10 cellular contexts compared by ENCODE assay signal in the genomic region with DNA sequence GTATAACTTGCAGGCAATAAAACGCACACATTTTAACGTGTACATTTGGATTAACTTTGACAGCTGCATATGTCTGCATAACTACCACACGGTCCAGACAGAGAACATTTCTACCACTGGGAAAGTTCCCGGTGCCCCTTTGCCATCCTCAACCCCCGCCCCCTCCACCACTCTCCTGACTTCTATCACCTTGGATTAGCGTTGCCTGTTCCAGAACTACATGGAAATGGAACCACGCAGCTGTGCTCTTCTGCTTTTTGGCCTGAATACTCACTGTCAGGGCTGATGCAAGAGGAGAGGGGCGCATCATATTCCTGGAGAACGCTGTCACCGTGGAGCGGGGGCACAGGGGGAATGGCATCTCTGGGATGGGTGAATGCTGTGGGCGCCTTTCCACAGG.
DNase-seq lines count a peak whose midpoint lies in the region; ATAC-seq and TF ChIP-seq lines count a peak whose summit lies in the region.
"Had no signal": no experiment of that assay in that cellular context is flagged by ENCODE, and none has a peak within 500 bp of the region (broad histone marks: within the 10 kb centered on the region; RNA-seq: fewer than 3 reads in every experiment).

No MANE protein-coding gene starts in this region.

- CTCF ChIA-PET in Calu3 (lab: Charles Lee), result no interaction called here

- DNase-seq in hepatic stellate cell (ENCODE audit: low spot score), result peak; percentile 34
- peak; percentile 28 for DNase-seq in skeletal muscle cell (ENCODE audit: low read depth)
- no peak for DNase-seq in Calu3
- no peak for DNase-seq in activated T-helper 2 cell treated with anti-CD3 and anti-CD28 coated beads, Interferon-gamma antibody, Interleukin-2, Interleukin-4, amounts not matched to agents 10 μg/mL and 5 μg/mL and 100 μg/mL, durations not matched to agents 14 hours and 24 hours and 36 hours (ENCODE audit: low spot score)
- no peak for DNase-seq in AG20443 (ENCODE audit: low spot score)
- DNase-seq: H7 had no signal

- H3K4me3 ChIP-seq in skeletal muscle cell (ENCODE audit: low read depth, low read length), result no peak overlapping the region

- H3K27ac ChIP-seq in C4-2B, result peak overlapping the region; percentile 32

- TF ChIP-seq CTCF in C4-2B (conservative IDR thresholded peaks at IDR 0.05), result no peak
- TF ChIP-seq CTCF in Calu3 (IDR thresholded peaks at IDR 0.05; ENCODE audit: unreplicated experiment), result no peak

- BruUV-seq in Calu3 (replicated peaks; lab: Mats Ljungman, UMichigan), result no TSS peak

- ATAC-seq in SK-N-SH treated with all-trans-retinoic acid at 6 μM for 48 hours (peak; percentile 51), GM21360 (IDR thresholded peaks at IDR 0.05; ENCODE audit: unreplicated experiment) (no peak)

- H3K4me1 Mint-ChIP-seq in Calu3 (ENCODE audit: low read depth, unreplicated experiment), result peaks cover 22% of the 10 kb centered on the region
- peaks cover 4% of the 10 kb centered on the region for H3K4me1 Mint-ChIP-seq in activated T-helper 2 cell treated with anti-CD3 and anti-CD28 coated beads, Interferon-gamma antibody, Interleukin-2, Interleukin-4, amounts not matched to agents 10 μg/mL and 5 μg/mL and 100 μg/mL, durations not matched to agents 14 hours and 24 hours and 36 hours (ENCODE audit: low read depth)

- no peaks in the 10 kb centered on the region for H3K27me3 Mint-ChIP-seq in Calu3 (ENCODE audit: unreplicated experiment)
- peaks cover 2% of the 10 kb centered on the region for H3K27me3 Mint-ChIP-seq in activated T-helper 2 cell treated with anti-CD3 and anti-CD28 coated beads, Interferon-gamma antibody, Interleukin-2, Interleukin-4, amounts not matched to agents 10 μg/mL and 5 μg/mL and 100 μg/mL, durations not matched to agents 14 hours and 24 hours and 36 hours (ENCODE audit: low read depth)

- H3K36me3 Mint-ChIP-seq in Calu3 (ENCODE audit: insufficient read depth, unreplicated experiment), result peaks cover 22% of the 10 kb centered on the region
- no peaks in the 10 kb centered on the region for H3K36me3 Mint-ChIP-seq in activated T-helper 2 cell treated with anti-CD3 and anti-CD28 coated beads, Interferon-gamma antibody, Interleukin-2, Interleukin-4, amounts not matched to agents 10 μg/mL and 5 μg/mL and 100 μg/mL, durations not matched to agents 14 hours and 24 hours and 36 hours (ENCODE audit: low read depth)

- no peak overlapping the region for H3K4me3 Mint-ChIP-seq in Calu3 (ENCODE audit: low read depth, unreplicated experiment)
- no peak overlapping the region for H3K4me3 Mint-ChIP-seq in activated T-helper 2 cell treated with anti-CD3 and anti-CD28 coated beads, Interferon-gamma antibody, Interleukin-2, Interleukin-4, amounts not matched to agents 10 μg/mL and 5 μg/mL and 100 μg/mL, durations not matched to agents 14 hours and 24 hours and 36 hours (ENCODE audit: low read depth)
- H3K4me3 Mint-ChIP-seq: T-helper 2 cell treated with Interferon-gamma antibody and Interleukin-4, amounts not matched to agents 5 μg/mL and 100 μg/mL, for 36 hours had no signal

- no peak overlapping the region for H3K27ac Mint-ChIP-seq in Calu3 (ENCODE audit: unreplicated experiment)
- no peak overlapping the region for H3K27ac Mint-ChIP-seq in activated T-helper 2 cell treated with anti-CD3 and anti-CD28 coated beads, Interferon-gamma antibody, Interleukin-2, Interleukin-4, amounts not matched to agents 10 μg/mL and 5 μg/mL and 100 μg/mL, durations not matched to agents 14 hours and 24 hours and 36 hours
- H3K27ac Mint-ChIP-seq: T-helper 2 cell treated with Interferon-gamma antibody and Interleukin-4, amounts not matched to agents 5 μg/mL and 100 μg/mL, for 36 hours had no signal

- H3K9me3 Mint-ChIP-seq in Calu3 (ENCODE audit: low read depth, unreplicated experiment), result no peaks in the 10 kb centered on the region
- H3K9me3 Mint-ChIP-seq in activated T-helper 2 cell treated with anti-CD3 and anti-CD28 coated beads, Interferon-gamma antibody, Interleukin-2, Interleukin-4, amounts not matched to agents 10 μg/mL and 5 μg/mL and 100 μg/mL, durations not matched to agents 14 hours and 24 hours and 36 hours, result no peaks in the 10 kb centered on the region
- H3K9me3 Mint-ChIP-seq: T-helper 2 cell treated with Interferon-gamma antibody and Interleukin-4, amounts not matched to agents 5 μg/mL and 100 μg/mL, for 36 hours had no signal

- intact Hi-C loops in Calu3 (cut with micrococcal nuclease; ENCODE audit: unreplicated experiment), result no loop called here
- intact Hi-C loops in activated T-helper 2 cell treated with anti-CD3 and anti-CD28 coated beads, Interferon-gamma antibody, Interleukin-2, Interleukin-4, amounts not matched to agents 10 μg/mL and 5 μg/mL and 100 μg/mL, durations not matched to agents 14 hours and 24 hours and 36 hours (cut with micrococcal nuclease), result no loop called here

TF ChIP-seq in SK-N-SH treated with all-trans-retinoic acid at 6 μM for 48 hours, 23 proteins besides CTCF, POLR2A, EP300 and RAD21:
- TF ChIP-seq SNAI2 (CRISPR knock-in tag; IDR thresholded peaks at IDR 0.05) (no peak), ZFP3 (CRISPR knock-in tag; IDR thresholded peaks at IDR 0.05) (no peak), PPARA (CRISPR knock-in tag; IDR thresholded peaks at IDR 0.05; ENCODE audit: borderline replicate concordance) (no peak), ZNF8 (CRISPR knock-in tag; IDR thresholded peaks at IDR 0.05) (no peak), TCF4 (CRISPR knock-in tag; IDR thresholded peaks at IDR 0.05; ENCODE audit: borderline replicate concordance) (no peak)
- TF ChIP-seq, protein P1, sequence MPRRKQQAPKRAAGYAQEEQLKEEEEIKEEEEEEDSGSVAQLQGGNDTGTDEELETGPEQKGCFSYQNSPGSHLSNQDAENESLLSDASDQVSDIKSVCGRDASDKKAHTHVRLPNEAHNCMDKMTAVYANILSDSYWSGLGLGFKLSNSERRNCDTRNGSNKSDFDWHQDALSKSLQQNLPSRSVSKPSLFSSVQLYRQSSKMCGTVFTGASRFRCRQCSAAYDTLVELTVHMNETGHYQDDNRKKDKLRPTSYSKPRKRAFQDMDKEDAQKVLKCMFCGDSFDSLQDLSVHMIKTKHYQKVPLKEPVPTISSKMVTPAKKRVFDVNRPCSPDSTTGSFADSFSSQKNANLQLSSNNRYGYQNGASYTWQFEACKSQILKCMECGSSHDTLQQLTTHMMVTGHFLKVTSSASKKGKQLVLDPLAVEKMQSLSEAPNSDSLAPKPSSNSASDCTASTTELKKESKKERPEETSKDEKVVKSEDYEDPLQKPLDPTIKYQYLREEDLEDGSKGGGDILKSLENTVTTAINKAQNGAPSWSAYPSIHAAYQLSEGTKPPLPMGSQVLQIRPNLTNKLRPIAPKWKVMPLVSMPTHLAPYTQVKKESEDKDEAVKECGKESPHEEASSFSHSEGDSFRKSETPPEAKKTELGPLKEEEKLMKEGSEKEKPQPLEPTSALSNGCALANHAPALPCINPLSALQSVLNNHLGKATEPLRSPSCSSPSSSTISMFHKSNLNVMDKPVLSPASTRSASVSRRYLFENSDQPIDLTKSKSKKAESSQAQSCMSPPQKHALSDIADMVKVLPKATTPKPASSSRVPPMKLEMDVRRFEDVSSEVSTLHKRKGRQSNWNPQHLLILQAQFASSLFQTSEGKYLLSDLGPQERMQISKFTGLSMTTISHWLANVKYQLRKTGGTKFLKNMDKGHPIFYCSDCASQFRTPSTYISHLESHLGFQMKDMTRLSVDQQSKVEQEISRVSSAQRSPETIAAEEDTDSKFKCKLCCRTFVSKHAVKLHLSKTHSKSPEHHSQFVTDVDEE (CRISPR knock-in tag; IDR thresholded peaks at IDR 0.05), result no peak
- TF ChIP-seq, protein P2, sequence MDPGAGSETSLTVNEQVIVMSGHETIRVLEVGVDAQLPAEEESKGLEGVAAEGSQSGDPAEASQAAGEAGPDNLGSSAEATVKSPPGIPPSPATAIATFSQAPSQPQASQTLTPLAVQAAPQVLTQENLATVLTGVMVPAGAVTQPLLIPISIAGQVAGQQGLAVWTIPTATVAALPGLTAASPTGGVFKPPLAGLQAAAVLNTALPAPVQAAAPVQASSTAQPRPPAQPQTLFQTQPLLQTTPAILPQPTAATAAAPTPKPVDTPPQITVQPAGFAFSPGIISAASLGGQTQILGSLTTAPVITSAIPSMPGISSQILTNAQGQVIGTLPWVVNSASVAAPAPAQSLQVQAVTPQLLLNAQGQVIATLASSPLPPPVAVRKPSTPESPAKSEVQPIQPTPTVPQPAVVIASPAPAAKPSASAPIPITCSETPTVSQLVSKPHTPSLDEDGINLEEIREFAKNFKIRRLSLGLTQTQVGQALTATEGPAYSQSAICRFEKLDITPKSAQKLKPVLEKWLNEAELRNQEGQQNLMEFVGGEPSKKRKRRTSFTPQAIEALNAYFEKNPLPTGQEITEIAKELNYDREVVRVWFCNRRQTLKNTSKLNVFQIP (CRISPR knock-in tag; IDR thresholded peaks at IDR 0.05; ENCODE audit: borderline replicate concordance, low read depth), result no peak
- TF ChIP-seq, protein P3, sequence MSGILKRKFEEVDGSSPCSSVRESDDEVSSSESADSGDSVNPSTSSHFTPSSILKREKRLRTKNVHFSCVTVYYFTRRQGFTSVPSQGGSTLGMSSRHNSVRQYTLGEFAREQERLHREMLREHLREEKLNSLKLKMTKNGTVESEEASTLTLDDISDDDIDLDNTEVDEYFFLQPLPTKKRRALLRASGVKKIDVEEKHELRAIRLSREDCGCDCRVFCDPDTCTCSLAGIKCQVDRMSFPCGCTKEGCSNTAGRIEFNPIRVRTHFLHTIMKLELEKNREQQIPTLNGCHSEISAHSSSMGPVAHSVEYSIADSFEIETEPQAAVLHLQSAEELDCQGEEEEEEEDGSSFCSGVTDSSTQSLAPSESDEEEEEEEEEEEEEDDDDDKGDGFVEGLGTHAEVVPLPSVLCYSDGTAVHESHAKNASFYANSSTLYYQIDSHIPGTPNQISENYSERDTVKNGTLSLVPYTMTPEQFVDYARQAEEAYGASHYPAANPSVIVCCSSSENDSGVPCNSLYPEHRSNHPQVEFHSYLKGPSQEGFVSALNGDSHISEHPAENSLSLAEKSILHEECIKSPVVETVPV (CRISPR knock-in tag; IDR thresholded peaks at IDR 0.05), result no peak

Comparison
In these comparisons a context has a peak if more than half of its experiments do, and no peak if none do; other contexts are left out.
1. DNase-seq: peak in hepatic stellate cell (single experiment) and skeletal muscle cell (single experiment); none in Calu3 (single experiment), activated T-helper 2 cell treated with anti-CD3 and anti-CD28 coated beads, Interferon-gamma antibody, Interleukin-2, Interleukin-4, amounts not matched to agents 10 μg/mL and 5 μg/mL and 100 μg/mL, durations not matched to agents 14 hours and 24 hours and 36 hours (single experiment) and AG20443 (single experiment).